8 cellular contexts compared by ENCODE assay signal in genomic region chr3:50591196-50591741, GRCh38. TPM values are rescaled to one million over a fixed set of nuclear protein-coding genes. Genes with fewer than 3 reads are reported as not detected.
DNase-seq lines count a peak whose midpoint lies in the region; ATAC-seq and TF ChIP-seq lines count a peak whose summit lies in the region.

No MANE protein-coding gene starts in this region.

- no peak overlapping the region for H3K27ac ChIP-seq in GM23338 (ENCODE audit: low read depth)
- no peak overlapping the region for H3K27ac ChIP-seq in neural progenitor cell

- H3K4me3 Mint-ChIP-seq in activated T-helper 1 cell treated with anti-CD3 and anti-CD28 coated beads, Interleukin-12 subunit alpha, Interleukin-12 subunit beta, Interleukin-2, Interleukin-4 antibody, amounts not matched to agents 30 ng/mL and 10 ng/mL and 1 ng/mL, durations not matched to agents 14 hours and 24 hours and 36 hours = peak overlapping the region; percentile 72
- H3K4me3 Mint-ChIP-seq in natural killer cell = peak overlapping the region; percentile 47
- H3K4me3 Mint-ChIP-seq in GM23338 = no peak overlapping the region
- no peak overlapping the region for H3K4me3 Mint-ChIP-seq in neural progenitor cell

- no peak overlapping the region for H3K4me3 ChIP-seq in GM23338
- no peak overlapping the region for H3K4me3 ChIP-seq in neural progenitor cell

- no peaks in the 10 kb centered on the region for H3K9me3 ChIP-seq in neural progenitor cell (ENCODE audit: low read depth)

- ATAC-seq in GM19023 (IDR thresholded peaks at IDR 0.05; ENCODE audit: unreplicated experiment) = peak; percentile 2
- peak; percentile 4 for ATAC-seq in HG02884 (IDR thresholded peaks at IDR 0.05; ENCODE audit: unreplicated experiment)
- ATAC-seq in natural killer cell = no peak
- no peak for ATAC-seq in GM23338

- H3K36me3 Mint-ChIP-seq in activated T-helper 1 cell treated with anti-CD3 and anti-CD28 coated beads, Interleukin-12 subunit alpha, Interleukin-12 subunit beta, Interleukin-2, Interleukin-4 antibody, amounts not matched to agents 30 ng/mL and 10 ng/mL and 1 ng/mL, durations not matched to agents 14 hours and 24 hours and 36 hours (ENCODE audit: low read depth) = peaks cover 8% of the 10 kb centered on the region
- H3K36me3 Mint-ChIP-seq in natural killer cell (no peaks in the 10 kb centered on the region), GM23338 (ENCODE audit: low read depth) (no peaks in the 10 kb centered on the region), neural progenitor cell (no peaks in the 10 kb centered on the region)

- H3K9me3 Mint-ChIP-seq in activated T-helper 1 cell treated with anti-CD3 and anti-CD28 coated beads, Interleukin-12 subunit alpha, Interleukin-12 subunit beta, Interleukin-2, Interleukin-4 antibody, amounts not matched to agents 30 ng/mL and 10 ng/mL and 1 ng/mL, durations not matched to agents 14 hours and 24 hours and 36 hours = no peaks in the 10 kb centered on the region
- no peaks in the 10 kb centered on the region for H3K9me3 Mint-ChIP-seq in natural killer cell
- no peaks in the 10 kb centered on the region for H3K9me3 Mint-ChIP-seq in GM23338
- no peaks in the 10 kb centered on the region for H3K9me3 Mint-ChIP-seq in neural progenitor cell

- H3K27me3 Mint-ChIP-seq in activated T-helper 1 cell treated with anti-CD3 and anti-CD28 coated beads, Interleukin-12 subunit alpha, Interleukin-12 subunit beta, Interleukin-2, Interleukin-4 antibody, amounts not matched to agents 30 ng/mL and 10 ng/mL and 1 ng/mL, durations not matched to agents 14 hours and 24 hours and 36 hours (ENCODE audit: insufficient read depth) = no peaks in the 10 kb centered on the region
- no peaks in the 10 kb centered on the region for H3K27me3 Mint-ChIP-seq in natural killer cell (ENCODE audit: low read depth in 2 of 2)
- peaks cover 2% of the 10 kb centered on the region for H3K27me3 Mint-ChIP-seq in GM23338 (ENCODE audit: insufficient read depth, low read depth, poor library complexity)
- peaks cover 4% of the 10 kb centered on the region for H3K27me3 Mint-ChIP-seq in neural progenitor cell (ENCODE audit: insufficient read depth, low read depth)

- no peaks in the 10 kb centered on the region for H3K36me3 ChIP-seq in GM23338 (ENCODE audit: insufficient read depth)
- H3K36me3 ChIP-seq in neural progenitor cell = no peaks in the 10 kb centered on the region

- H3K4me2 ChIP-seq in GM23338 (no peak overlapping the region), neural progenitor cell (no peak overlapping the region)

- intact Hi-C loops in activated T-helper 1 cell treated with anti-CD3 and anti-CD28 coated beads, Interleukin-12 subunit alpha, Interleukin-12 subunit beta, Interleukin-2, Interleukin-4 antibody, amounts not matched to agents 30 ng/mL and 10 ng/mL and 1 ng/mL, durations not matched to agents 14 hours and 24 hours and 36 hours (cut with micrococcal nuclease) = no loop called here
- intact Hi-C loops in natural killer cell (cut with micrococcal nuclease) = loop anchor here (2.0 kb wide), 1 partner anchor 24 kb away; no protein-coding TSS in a partner anchor

- no peaks in the 10 kb centered on the region for H3K79me2 ChIP-seq in GM23338 (replicated peaks; ENCODE audit: insufficient read depth)
- no peaks in the 10 kb centered on the region for H3K79me2 ChIP-seq in neural progenitor cell (ENCODE audit: low read depth)

- H3K4me1 Mint-ChIP-seq in activated T-helper 1 cell treated with anti-CD3 and anti-CD28 coated beads, Interleukin-12 subunit alpha, Interleukin-12 subunit beta, Interleukin-2, Interleukin-4 antibody, amounts not matched to agents 30 ng/mL and 10 ng/mL and 1 ng/mL, durations not matched to agents 14 hours and 24 hours and 36 hours (ENCODE audit: low read depth) = peaks cover 92% of the 10 kb centered on the region
- H3K4me1 Mint-ChIP-seq in natural killer cell (peaks cover 38 to 48% of the 10 kb centered on the region in 2 donors), GM23338 (no peaks in the 10 kb centered on the region), neural progenitor cell (peaks cover 2% of the 10 kb centered on the region)

- H3K4me1 ChIP-seq in GM23338 (ENCODE audit: insufficient read depth) (no peaks in the 10 kb centered on the region), neural progenitor cell (no peaks in the 10 kb centered on the region)

- H3F3A ChIP-seq in GM23338 (replicated peaks; ENCODE audit: low read depth) (no peaks in the 10 kb centered on the region), neural progenitor cell (ENCODE audit: low read depth) (no peaks in the 10 kb centered on the region)

- H3K27ac Mint-ChIP-seq in activated T-helper 1 cell treated with anti-CD3 and anti-CD28 coated beads, Interleukin-12 subunit alpha, Interleukin-12 subunit beta, Interleukin-2, Interleukin-4 antibody, amounts not matched to agents 30 ng/mL and 10 ng/mL and 1 ng/mL, durations not matched to agents 14 hours and 24 hours and 36 hours = peak overlapping the region; percentile 98
- H3K27ac Mint-ChIP-seq in natural killer cell = peak overlapping the region; percentile 78 to 89
- H3K27ac Mint-ChIP-seq in GM23338 = no peak overlapping the region
- no peak overlapping the region for H3K27ac Mint-ChIP-seq in neural progenitor cell

- H4K20me1 ChIP-seq in GM23338 (replicated peaks; ENCODE audit: insufficient read depth) (no peaks in the 10 kb centered on the region; the same call in 1 of the 2 replicates), neural progenitor cell (ENCODE audit: low read depth) (no peaks in the 10 kb centered on the region)

- H3K9ac ChIP-seq in neural progenitor cell = no peak overlapping the region

- TF ChIP-seq CTCF in natural killer cell (IDR thresholded peaks at IDR 0.05) (no peak), GM23338 (conservative IDR thresholded peaks at IDR 0.05; ENCODE audit: low read depth in 2 of 2) (no peak), neural progenitor cell (IDR thresholded peaks at IDR 0.05) (no peak)

- H3K9me2 ChIP-seq in GM23338 (ENCODE audit: insufficient read depth) = no peaks in the 10 kb centered on the region

- 0 out of 2 replicates have a peak, but pooled peaks cover 3% of the 10 kb centered on the region for H3K27me3 ChIP-seq in GM23338 (ENCODE audit: insufficient read depth)
- peaks cover 4% of the 10 kb centered on the region for H3K27me3 ChIP-seq in neural progenitor cell

- H2AFZ ChIP-seq in GM23338 = no peak overlapping the region
- no peak overlapping the region for H2AFZ ChIP-seq in neural progenitor cell (replicated peaks)

- DNase-seq in activated T-helper 1 cell treated with anti-CD3 and anti-CD28 coated beads, Interleukin-12 subunit alpha, Interleukin-12 subunit beta, Interleukin-2, Interleukin-4 antibody, amounts not matched to agents 30 ng/mL and 10 ng/mL and 1 ng/mL, durations not matched to agents 14 hours and 24 hours and 36 hours (ENCODE audit: low spot score) = no peak
- DNase-seq in natural killer cell = no peak
- no peak for DNase-seq in GM23338 (ENCODE audit: low spot score)
- no peak for DNase-seq in kidney tubule cell (ENCODE audit: low spot score)
- DNase-seq in neural progenitor cell (ENCODE audit: low spot score) = no peak
- DNase-seq in NCI-H2029 (lab: John Stamatoyannopoulos, UW) = no peak

TF ChIP-seq in GM23338, 12 proteins besides CTCF, POLR2A, EP300 and RAD21 (continues in another document):
- TF ChIP-seq JUNB (IDR thresholded peaks at IDR 0.05; ENCODE audit: unreplicated experiment) (no peak), ZNF331 (CRISPR knock-in tag; IDR thresholded peaks at IDR 0.05; ENCODE audit: low read depth) (no peak), EZH2phosphoT487 (IDR thresholded peaks at IDR 0.05; ENCODE audit: unreplicated experiment) (no peak), ZNF114 (CRISPR knock-in tag; IDR thresholded peaks at IDR 0.05) (no peak), NANOG (IDR thresholded peaks at IDR 0.05; ENCODE audit: borderline replicate concordance) (no peak), EZH2 (IDR thresholded peaks at IDR 0.05; ENCODE audit: low read depth, unreplicated experiment) (no peak), POLR2AphosphoS5 (IDR thresholded peaks at IDR 0.05; ENCODE audit: low read depth) (no peak)

RNA-seq across cellular contexts. Expression of gene CISH, which starts 20.3 kb away (rescaled TPM):
- 334 and 341 TPM in 2 replicates for total RNA-seq in activated T-helper 1 cell treated with anti-CD3 and anti-CD28 coated beads, Interleukin-12 subunit alpha, Interleukin-12 subunit beta, Interleukin-2, Interleukin-4 antibody, amounts not matched to agents 30 ng/mL and 10 ng/mL and 1 ng/mL, durations not matched to agents 14 hours and 24 hours and 36 hours
- total RNA-seq in natural killer cell (10 to 100 TPM in 2 of 3 donors, 1 to 10 TPM in 1; 2.4 to 23.6 (median 11.3) TPM), neural progenitor cell (ENCODE audit: low replicate concordance) (0.32 and 0.90 TPM in 2 replicates)
- total RNA-seq in GM23338 (2014; rRNA removed; shearing (Covaris generic)) = 2.7 and 3.6 TPM in 2 replicates
- polyA plus RNA-seq in GM23338 (2016; fragmentation: Nextera tagmentation; extraction: Ambion mirVana) = 2.1 and 2.2 TPM in 2 replicates

RNA-seq across cellular contexts. Expression of gene HEMK1, which starts 21.9 kb away (rescaled TPM):
- total RNA-seq in activated T-helper 1 cell treated with anti-CD3 and anti-CD28 coated beads, Interleukin-12 subunit alpha, Interleukin-12 subunit beta, Interleukin-2, Interleukin-4 antibody, amounts not matched to agents 30 ng/mL and 10 ng/mL and 1 ng/mL, durations not matched to agents 14 hours and 24 hours and 36 hours = 54.1 and 58.0 TPM in 2 replicates
- total RNA-seq in natural killer cell (10 to 100 TPM; 20.5 to 29.3 (median 28.2) TPM), neural progenitor cell (ENCODE audit: low replicate concordance) (9.3 and 20.8 TPM in 2 replicates)
- total RNA-seq in GM23338 (2014; rRNA removed; shearing (Covaris generic)) = 5.6 and 8.5 TPM in 2 replicates
- 10.1 and 11.0 TPM in 2 replicates for polyA plus RNA-seq in GM23338 (2016; fragmentation: Nextera tagmentation; extraction: Ambion mirVana)

RNA-seq across cellular contexts. Expression of gene C3orf18, which starts 23.7 kb away (rescaled TPM):
- total RNA-seq in activated T-helper 1 cell treated with anti-CD3 and anti-CD28 coated beads, Interleukin-12 subunit alpha, Interleukin-12 subunit beta, Interleukin-2, Interleukin-4 antibody, amounts not matched to agents 30 ng/mL and 10 ng/mL and 1 ng/mL, durations not matched to agents 14 hours and 24 hours and 36 hours = 21.5 and 21.9 TPM in 2 replicates
- 10 to 100 TPM in 2 of 3 donors, 1 to 10 TPM in 1; 7.5 to 15.3 (median 11.7) TPM for total RNA-seq in natural killer cell
- 7.7 and 10.3 TPM in 2 replicates for total RNA-seq in GM23338 (2014; rRNA removed; shearing (Covaris generic))
- polyA plus RNA-seq in GM23338 (2016; fragmentation: Nextera tagmentation; extraction: Ambion mirVana) = 2.4 TPM in 2 replicates
- total RNA-seq in neural progenitor cell (ENCODE audit: low replicate concordance) = 8.5 and 15.6 TPM in 2 replicates

RNA-seq across cellular contexts. Expression of gene MAPKAPK3, which starts 25.7 kb away (rescaled TPM):
- total RNA-seq in activated T-helper 1 cell treated with anti-CD3 and anti-CD28 coated beads, Interleukin-12 subunit alpha, Interleukin-12 subunit beta, Interleukin-2, Interleukin-4 antibody, amounts not matched to agents 30 ng/mL and 10 ng/mL and 1 ng/mL, durations not matched to agents 14 hours and 24 hours and 36 hours = 191 and 201 TPM in 2 replicates
- total RNA-seq in natural killer cell = 10 to 100 TPM; 48.0 to 57.7 (median 49.3) TPM
- 44.9 and 51.1 TPM in 2 replicates for total RNA-seq in GM23338 (2014; rRNA removed; shearing (Covaris generic))
- 16.5 and 17.2 TPM in 2 replicates for polyA plus RNA-seq in GM23338 (2016; fragmentation: Nextera tagmentation; extraction: Ambion mirVana)
- total RNA-seq in neural progenitor cell (ENCODE audit: low replicate concordance) = 47.7 and 77.5 TPM in 2 replicates

Comparison
In these comparisons a context has a peak if more than half of its experiments do, and no peak if none do; other contexts are left out.
1. ATAC-seq: peak in GM19023 (single experiment) and HG02884 (single experiment); none in natural killer cell (0 of 3) and GM23338 (single experiment).
2. H3K27ac Mint-ChIP-seq: peak in activated T-helper 1 cell treated with anti-CD3 and anti-CD28 coated beads, Interleukin-12 subunit alpha, Interleukin-12 subunit beta, Interleukin-2, Interleukin-4 antibody, amounts not matched to agents 30 ng/mL and 10 ng/mL and 1 ng/mL, durations not matched to agents 14 hours and 24 hours and 36 hours (single experiment) and natural killer cell (2 of 2); none in GM23338 (single experiment) and neural progenitor cell (single experiment).
3. H3K4me3 Mint-ChIP-seq: peak in activated T-helper 1 cell treated with anti-CD3 and anti-CD28 coated beads, Interleukin-12 subunit alpha, Interleukin-12 subunit beta, Interleukin-2, Interleukin-4 antibody, amounts not matched to agents 30 ng/mL and 10 ng/mL and 1 ng/mL, durations not matched to agents 14 hours and 24 hours and 36 hours (single experiment) and natural killer cell (single experiment); none in GM23338 (single experiment) and neural progenitor cell (single experiment).
4. RNA of gene CISH, which starts 20.3 kb away (total RNA-seq): 334 to 341 TPM in activated T-helper 1 cell treated with anti-CD3 and anti-CD28 coated beads, Interleukin-12 subunit alpha, Interleukin-12 subunit beta, Interleukin-2, Interleukin-4 antibody, amounts not matched to agents 30 ng/mL and 10 ng/mL and 1 ng/mL, durations not matched to agents 14 hours and 24 hours and 36 hours; 2.4 to 23.6 TPM in natural killer cell, 2.7 to 3.6 TPM in GM23338 and 0.32 to 0.90 TPM in neural progenitor cell; every median in the first group is over 10 times any median in the second.